ENCODE assay signal across 8 cellular contexts in genomic region chr14:101761881-101762529, GRCh38. TPM values are rescaled to one million over a fixed set of nuclear protein-coding genes. Genes with fewer than 3 reads are reported as not detected.
DNase-seq lines count a peak whose midpoint lies in the region; TF ChIP-seq lines count a peak whose summit lies in the region.

No MANE protein-coding gene starts in this region.

- H3K9me3 Mint-ChIP-seq in activated T-helper 2 cell treated with anti-CD3 and anti-CD28 coated beads, Interferon-gamma antibody, Interleukin-2, Interleukin-4, amounts not matched to agents 10 μg/mL and 5 μg/mL and 100 μg/mL, durations not matched to agents 14 hours and 24 hours and 36 hours = no peaks in the 10 kb centered on the region
- H3K9me3 Mint-ChIP-seq in glutamatergic neuron (ENCODE audit: unreplicated experiment) = peaks cover 9% of the 10 kb centered on the region

- intact Hi-C loops in activated T-helper 2 cell treated with anti-CD3 and anti-CD28 coated beads, Interferon-gamma antibody, Interleukin-2, Interleukin-4, amounts not matched to agents 10 μg/mL and 5 μg/mL and 100 μg/mL, durations not matched to agents 14 hours and 24 hours and 36 hours (cut with micrococcal nuclease) = loop anchor here (1.0 to 2.0 kb wide), 3 partner anchors 31 to 55 kb away; no protein-coding TSS in a partner anchor

- H3K27ac Mint-ChIP-seq in activated T-helper 2 cell treated with anti-CD3 and anti-CD28 coated beads, Interferon-gamma antibody, Interleukin-2, Interleukin-4, amounts not matched to agents 10 μg/mL and 5 μg/mL and 100 μg/mL, durations not matched to agents 14 hours and 24 hours and 36 hours = peak overlapping the region; percentile 39
- peak overlapping the region; percentile 74 for H3K27ac Mint-ChIP-seq in glutamatergic neuron (ENCODE audit: unreplicated experiment)

- CTCF ChIA-PET in GM10248 (lab: Yijun Ruan, JAX) = interaction anchor here (1.5 to 2.0 kb wide), 3 partner anchors 9 to 63 kb away, joined by 5 to 13 read pairs (median 7); no protein-coding TSS in a partner anchor

- H3K79me2 ChIP-seq in parathyroid adenoma = no peaks in the 10 kb centered on the region

- H3K9me3 ChIP-seq in parathyroid adenoma (ENCODE audit: control insufficient read depth, low read length) = no peaks in the 10 kb centered on the region

- H3K27me3 Mint-ChIP-seq in activated T-helper 2 cell treated with anti-CD3 and anti-CD28 coated beads, Interferon-gamma antibody, Interleukin-2, Interleukin-4, amounts not matched to agents 10 μg/mL and 5 μg/mL and 100 μg/mL, durations not matched to agents 14 hours and 24 hours and 36 hours (ENCODE audit: low read depth) = peaks cover 5% of the 10 kb centered on the region
- H3K27me3 Mint-ChIP-seq in glutamatergic neuron (ENCODE audit: unreplicated experiment) = peaks cover 4% of the 10 kb centered on the region

- H3K27ac ChIP-seq in parathyroid adenoma = no peak overlapping the region

- POLR2A ChIA-PET in GM10248 (lab: Yijun Ruan, JAX) = no interaction called here

- DNase-seq in GM10248 (ENCODE audit: extremely low spot score) (peak; percentile 48), H7 (peak; percentile 84), NCI-H1105 (lab: John Stamatoyannopoulos, UW) (peak; percentile 52), glutamatergic neuron (peak; percentile 54), HCEC 1CT (no peak), AML-193 (lab: John Stamatoyannopoulos, UW) (no peak)
- DNase-seq in activated T-helper 2 cell treated with anti-CD3 and anti-CD28 coated beads, Interferon-gamma antibody, Interleukin-2, Interleukin-4, amounts not matched to agents 10 μg/mL and 5 μg/mL and 100 μg/mL, durations not matched to agents 14 hours and 24 hours and 36 hours (ENCODE audit: low spot score) = no peak

- peaks cover 2% of the 10 kb centered on the region for H3K36me3 ChIP-seq in H7 (replicated peaks; ENCODE audit: control insufficient read depth, insufficient read depth, low read length)
- no peaks in the 10 kb centered on the region for H3K36me3 ChIP-seq in parathyroid adenoma (ENCODE audit: control insufficient read depth, insufficient read depth, low read length)

- H3K4me1 Mint-ChIP-seq in activated T-helper 2 cell treated with anti-CD3 and anti-CD28 coated beads, Interferon-gamma antibody, Interleukin-2, Interleukin-4, amounts not matched to agents 10 μg/mL and 5 μg/mL and 100 μg/mL, durations not matched to agents 14 hours and 24 hours and 36 hours (ENCODE audit: low read depth) = peaks cover 33% of the 10 kb centered on the region
- no peaks in the 10 kb centered on the region for H3K4me1 Mint-ChIP-seq in glutamatergic neuron (ENCODE audit: low read depth, unreplicated experiment)

- H3K4me3 ChIP-seq in H7 (ENCODE audit: insufficient read depth, low read depth, low read length) (peak overlapping the region; percentile 63), parathyroid adenoma (ENCODE audit: low read depth, low read length) (peak overlapping the region; percentile 56)

- H3K4me2 ChIP-seq in parathyroid adenoma (ENCODE audit: low read length) = peak overlapping the region; percentile 83

- H3K9ac ChIP-seq in parathyroid adenoma = no peak overlapping the region

- H3K4me3 Mint-ChIP-seq in activated T-helper 2 cell treated with anti-CD3 and anti-CD28 coated beads, Interferon-gamma antibody, Interleukin-2, Interleukin-4, amounts not matched to agents 10 μg/mL and 5 μg/mL and 100 μg/mL, durations not matched to agents 14 hours and 24 hours and 36 hours (ENCODE audit: low read depth) = peak overlapping the region; percentile 84
- peak overlapping the region; percentile 93 for H3K4me3 Mint-ChIP-seq in glutamatergic neuron (ENCODE audit: unreplicated experiment)

- peaks cover 22% of the 10 kb centered on the region for H3K27me3 ChIP-seq in H7 (ENCODE audit: control insufficient read depth, insufficient read depth, low read length)
- H3K27me3 ChIP-seq in parathyroid adenoma (ENCODE audit: control insufficient read depth, insufficient read depth, low read length) = no peaks in the 10 kb centered on the region

- peaks cover 6% of the 10 kb centered on the region for H3K4me1 ChIP-seq in parathyroid adenoma

- peak overlapping the region; percentile 83 for H2AFZ ChIP-seq in parathyroid adenoma

- peaks cover 27% of the 10 kb centered on the region for H3K36me3 Mint-ChIP-seq in activated T-helper 2 cell treated with anti-CD3 and anti-CD28 coated beads, Interferon-gamma antibody, Interleukin-2, Interleukin-4, amounts not matched to agents 10 μg/mL and 5 μg/mL and 100 μg/mL, durations not matched to agents 14 hours and 24 hours and 36 hours (ENCODE audit: low read depth)
- H3K36me3 Mint-ChIP-seq in glutamatergic neuron (ENCODE audit: unreplicated experiment) = peaks cover 5% of the 10 kb centered on the region

- TF ChIP-seq CTCF in GM10248 (IDR thresholded peaks at IDR 0.05; ENCODE audit: control extremely low read depth, extremely low read depth, low read depth, missing control alignments) = no peak
- no peak for TF ChIP-seq CTCF in glutamatergic neuron (IDR thresholded peaks at IDR 0.05; ENCODE audit: partially characterized antibody, unreplicated experiment)
- TF ChIP-seq CTCF in parathyroid adenoma (IDR thresholded peaks at IDR 0.05) = no peak

RNA-seq across cellular contexts. Expression of gene PPP2R5C, which starts 0.5 kb away (rescaled TPM):
- total RNA-seq in H7 (2014; rRNA removed; shearing (Covaris generic)) = 46.7 and 64.6 TPM in 2 replicates
- total RNA-seq in activated T-helper 2 cell treated with anti-CD3 and anti-CD28 coated beads, Interferon-gamma antibody, Interleukin-2, Interleukin-4, amounts not matched to agents 10 μg/mL and 5 μg/mL and 100 μg/mL, durations not matched to agents 14 hours and 24 hours and 36 hours = 170 and 174 TPM in 2 replicates
- total RNA-seq in glutamatergic neuron (ENCODE audit: unreplicated experiment) = 116 TPM

Comparison
In these comparisons a context has a peak if more than half of its experiments do, and no peak if none do; other contexts are left out.
1. DNase-seq: peak in GM10248 (single experiment), H7 (single experiment), NCI-H1105 (single experiment) and glutamatergic neuron (single experiment); none in activated T-helper 2 cell treated with anti-CD3 and anti-CD28 coated beads, Interferon-gamma antibody, Interleukin-2, Interleukin-4, amounts not matched to agents 10 μg/mL and 5 μg/mL and 100 μg/mL, durations not matched to agents 14 hours and 24 hours and 36 hours (single experiment), HCEC 1CT (single experiment) and AML-193 (0 of 2).